In the genomic region with DNA sequence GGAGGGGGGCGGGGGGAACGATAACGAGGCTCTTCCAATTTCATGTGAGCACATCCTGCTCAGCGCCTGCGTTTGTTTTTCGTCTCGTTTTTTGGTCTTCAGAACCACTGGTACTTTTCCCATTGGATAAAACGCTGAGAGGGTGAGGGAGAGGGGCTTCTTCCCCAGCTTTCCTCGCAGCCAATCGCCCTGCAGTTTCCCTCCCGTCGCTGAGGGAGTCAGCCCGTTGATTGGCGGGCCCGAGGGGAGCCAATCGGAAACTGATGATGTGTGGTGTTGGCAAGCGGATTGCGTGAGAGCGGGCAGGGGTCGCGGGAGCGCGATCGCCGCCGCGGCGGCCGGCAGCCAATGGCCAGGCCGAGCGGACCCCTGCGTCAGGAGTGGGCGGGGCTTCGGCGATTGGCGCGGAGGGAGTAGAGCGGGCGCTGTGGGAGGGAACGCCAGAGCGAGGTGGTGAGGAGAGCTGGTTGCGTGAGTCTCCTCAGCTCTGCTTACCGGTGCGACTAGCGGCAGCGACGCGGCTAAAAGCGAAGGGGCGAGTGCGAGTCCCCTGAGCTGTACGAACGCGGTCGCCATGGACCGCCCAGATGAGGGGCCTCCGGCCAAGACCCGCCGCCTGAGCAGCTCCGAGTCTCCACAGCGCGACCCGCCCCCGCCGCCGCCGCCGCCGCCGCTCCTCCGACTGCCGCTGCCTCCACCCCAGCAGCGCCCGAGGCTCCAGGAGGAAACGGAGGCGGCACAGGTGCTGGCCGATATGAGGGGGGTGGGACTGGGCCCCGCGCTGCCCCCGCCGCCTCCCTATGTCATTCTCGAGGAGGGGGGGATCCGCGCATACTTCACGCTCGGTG, we compare ENCODE assay signal across 8 cellular contexts. TPM values are rescaled to one million over a fixed set of nuclear protein-coding genes. Genes with fewer than 3 reads are reported as not detected.
A peak's percentile ranks its signal among the peaks of the same experiment; 100 is the strongest.
DNase-seq lines count a peak whose midpoint lies in the region; ATAC-seq and TF ChIP-seq lines count a peak whose summit lies in the region.

Gene TSPYL2 (plus strand): TSS at position 443 of the 848 bp plus-strand sequence. CDS start 132 bp downstream, at position 575.

- no peaks in the 10 kb centered on the region for H3K9me3 ChIP-seq in liver (ENCODE audit: control insufficient read depth in 4 of 4, low read length in 3 of 4)

- no peak for TF ChIP-seq RAD21 in liver (IDR thresholded peaks at IDR 0.05)

- TF ChIP-seq CTCF in CD14-positive monocyte (IDR thresholded peaks at IDR 0.05) (no peak), liver (IDR thresholded peaks at IDR 0.05; ENCODE audit: low read depth, low read length, missing input control) (no peak)

- WGBS in liver = under 1% methylated on average over 86 of the region's 86 CpGs

- peaks cover 0 to 5% (median 0%) of the 10 kb centered on the region in 7 donors for H3K9me3 Mint-ChIP-seq in CD14-positive monocyte

- H3K4me3 Mint-ChIP-seq in CD14-positive monocyte = peak within 1 kb of the TSS; percentile 88 to 89

- H3K27me3 Mint-ChIP-seq in CD14-positive monocyte (ENCODE audit: low read depth in 3 of 3) = peaks cover 5 to 31% (median 21%) of the 10 kb centered on the region in 3 donors

- H3K36me3 Mint-ChIP-seq in CD14-positive monocyte = peaks cover 0 to 20% of the 10 kb centered on the region in 2 donors

- ATAC-seq in GM19397 (IDR thresholded peaks at IDR 0.05; ENCODE audit: unreplicated experiment) = peak; percentile 95
- peak; percentile 89 for ATAC-seq in HG03571 (IDR thresholded peaks at IDR 0.05; ENCODE audit: unreplicated experiment)

- H3K36me3 ChIP-seq in liver (ENCODE audit: control insufficient read depth in 4 of 4, insufficient read depth in 3 of 4, low read depth in 1 of 4, low read length in 3 of 4) = peaks cover 0 to 9% (median 4%) of the 10 kb centered on the region in 4 donors

- peaks cover 21% of the 10 kb centered on the region for H3K4me1 Mint-ChIP-seq in CD14-positive monocyte

- intact Hi-C loops in CD14-positive monocyte (cut with micrococcal nuclease) = no loop called here

- no peaks in the 10 kb centered on the region for H3K27me3 ChIP-seq in liver (ENCODE audit: control insufficient read depth in 4 of 4, insufficient read depth in 4 of 4, low read length in 3 of 4)

- peak within 1 kb of the TSS; percentile 47 to 75 (median 68) for H3K4me3 ChIP-seq in liver (ENCODE audit: low read depth in 1 of 3, low read length in 3 of 3)

- peaks cover 3 to 22% (median 16%) of the 10 kb centered on the region in 4 donors for H3K4me1 ChIP-seq in liver (ENCODE audit: control insufficient read depth in 4 of 4, insufficient read depth in 4 of 4, low read length in 3 of 4)

- DNase-seq in CD14-positive monocyte (ENCODE audit: low spot score) (peak; percentile 94), NCI-H82 (lab: John Stamatoyannopoulos, UW) (peak; percentile 98), dermis blood vessel endothelial cell (peak; percentile 96)
- DNase-seq in activated CD4-positive, alpha-beta T cell treated with anti-CD3 and anti-CD28 coated beads, Interleukin-2, amount 50 U/mL, for 48 hours = peak; percentile 90 to 92
- peak; percentile 93 for DNase-seq in stimulated activated CD4-positive, alpha-beta T cell treated with anti-CD3 and anti-CD28 coated beads, Interleukin-4, amount 100 ng/mL, for 24 hours

- H3K27ac ChIP-seq in liver (ENCODE audit: low read depth in 1 of 2, low read length in 2 of 2) = peak within 1 kb of the TSS; percentile 79 to 91

- H3K27ac Mint-ChIP-seq in CD14-positive monocyte = peak within 1 kb of the TSS; percentile 84 to 93 (median 89)

- peak within 1 kb of the TSS in 1 of 2 donors; percentile 53 for H3K9ac ChIP-seq in liver (ENCODE audit: low read depth in 1 of 2, low read length in 2 of 2)

TF ChIP-seq in liver, 16 proteins besides CTCF, POLR2A, EP300 and RAD21:
- peak; percentile 82 for TF ChIP-seq SP1 (IDR thresholded peaks at IDR 0.05)
- TF ChIP-seq, protein P1, sequence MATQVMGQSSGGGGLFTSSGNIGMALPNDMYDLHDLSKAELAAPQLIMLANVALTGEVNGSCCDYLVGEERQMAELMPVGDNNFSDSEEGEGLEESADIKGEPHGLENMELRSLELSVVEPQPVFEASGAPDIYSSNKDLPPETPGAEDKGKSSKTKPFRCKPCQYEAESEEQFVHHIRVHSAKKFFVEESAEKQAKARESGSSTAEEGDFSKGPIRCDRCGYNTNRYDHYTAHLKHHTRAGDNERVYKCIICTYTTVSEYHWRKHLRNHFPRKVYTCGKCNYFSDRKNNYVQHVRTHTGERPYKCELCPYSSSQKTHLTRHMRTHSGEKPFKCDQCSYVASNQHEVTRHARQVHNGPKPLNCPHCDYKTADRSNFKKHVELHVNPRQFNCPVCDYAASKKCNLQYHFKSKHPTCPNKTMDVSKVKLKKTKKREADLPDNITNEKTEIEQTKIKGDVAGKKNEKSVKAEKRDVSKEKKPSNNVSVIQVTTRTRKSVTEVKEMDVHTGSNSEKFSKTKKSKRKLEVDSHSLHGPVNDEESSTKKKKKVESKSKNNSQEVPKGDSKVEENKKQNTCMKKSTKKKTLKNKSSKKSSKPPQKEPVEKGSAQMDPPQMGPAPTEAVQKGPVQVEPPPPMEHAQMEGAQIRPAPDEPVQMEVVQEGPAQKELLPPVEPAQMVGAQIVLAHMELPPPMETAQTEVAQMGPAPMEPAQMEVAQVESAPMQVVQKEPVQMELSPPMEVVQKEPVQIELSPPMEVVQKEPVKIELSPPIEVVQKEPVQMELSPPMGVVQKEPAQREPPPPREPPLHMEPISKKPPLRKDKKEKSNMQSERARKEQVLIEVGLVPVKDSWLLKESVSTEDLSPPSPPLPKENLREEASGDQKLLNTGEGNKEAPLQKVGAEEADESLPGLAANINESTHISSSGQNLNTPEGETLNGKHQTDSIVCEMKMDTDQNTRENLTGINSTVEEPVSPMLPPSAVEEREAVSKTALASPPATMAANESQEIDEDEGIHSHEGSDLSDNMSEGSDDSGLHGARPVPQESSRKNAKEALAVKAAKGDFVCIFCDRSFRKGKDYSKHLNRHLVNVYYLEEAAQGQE (IDR thresholded peaks at IDR 0.05) = peak; percentile 47
- no peak for TF ChIP-seq YY1 (IDR thresholded peaks at IDR 0.05)
- TF ChIP-seq, protein P2, sequence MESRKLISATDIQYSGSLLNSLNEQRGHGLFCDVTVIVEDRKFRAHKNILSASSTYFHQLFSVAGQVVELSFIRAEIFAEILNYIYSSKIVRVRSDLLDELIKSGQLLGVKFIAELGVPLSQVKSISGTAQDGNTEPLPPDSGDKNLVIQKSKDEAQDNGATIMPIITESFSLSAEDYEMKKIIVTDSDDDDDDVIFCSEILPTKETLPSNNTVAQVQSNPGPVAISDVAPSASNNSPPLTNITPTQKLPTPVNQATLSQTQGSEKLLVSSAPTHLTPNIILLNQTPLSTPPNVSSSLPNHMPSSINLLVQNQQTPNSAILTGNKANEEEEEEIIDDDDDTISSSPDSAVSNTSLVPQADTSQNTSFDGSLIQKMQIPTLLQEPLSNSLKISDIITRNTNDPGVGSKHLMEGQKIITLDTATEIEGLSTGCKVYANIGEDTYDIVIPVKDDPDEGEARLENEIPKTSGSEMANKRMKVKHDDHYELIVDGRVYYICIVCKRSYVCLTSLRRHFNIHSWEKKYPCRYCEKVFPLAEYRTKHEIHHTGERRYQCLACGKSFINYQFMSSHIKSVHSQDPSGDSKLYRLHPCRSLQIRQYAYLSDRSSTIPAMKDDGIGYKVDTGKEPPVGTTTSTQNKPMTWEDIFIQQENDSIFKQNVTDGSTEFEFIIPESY (IDR thresholded peaks at IDR 0.05) = no peak
- no peak for TF ChIP-seq GABPA (IDR thresholded peaks at IDR 0.05 in 1 of 2, conservative IDR thresholded peaks at IDR 0.05 in 1 of 2)

RNA-seq across cellular contexts. Expression of gene TSPYL2, which starts in this region (rescaled TPM):
- polyA plus RNA-seq in CD14-positive monocyte = under 1 TPM; 0.33 to 0.40 TPM
- 5.6 and 11.1 TPM in 2 replicates for total RNA-seq in dermis blood vessel endothelial cell
- total RNA-seq in liver = 1 to 10 TPM; 2.5 to 8.0 TPM
- 1 to 10 TPM; 2.5 to 7.2 TPM for polyA plus RNA-seq in liver

Comparison
In these comparisons a context has a peak if more than half of its experiments do, and no peak if none do; other contexts are left out.
1. Peak in every context shown above with its lines: DNase-seq, ATAC-seq, H3K4me3 ChIP-seq and H3K27ac ChIP-seq.
2. Peak in DNase-seq in CD14-positive monocyte; RNA of the gene not detected or under 1 TPM.